ENCODE assay signal across 11 cellular contexts in the genomic region with DNA sequence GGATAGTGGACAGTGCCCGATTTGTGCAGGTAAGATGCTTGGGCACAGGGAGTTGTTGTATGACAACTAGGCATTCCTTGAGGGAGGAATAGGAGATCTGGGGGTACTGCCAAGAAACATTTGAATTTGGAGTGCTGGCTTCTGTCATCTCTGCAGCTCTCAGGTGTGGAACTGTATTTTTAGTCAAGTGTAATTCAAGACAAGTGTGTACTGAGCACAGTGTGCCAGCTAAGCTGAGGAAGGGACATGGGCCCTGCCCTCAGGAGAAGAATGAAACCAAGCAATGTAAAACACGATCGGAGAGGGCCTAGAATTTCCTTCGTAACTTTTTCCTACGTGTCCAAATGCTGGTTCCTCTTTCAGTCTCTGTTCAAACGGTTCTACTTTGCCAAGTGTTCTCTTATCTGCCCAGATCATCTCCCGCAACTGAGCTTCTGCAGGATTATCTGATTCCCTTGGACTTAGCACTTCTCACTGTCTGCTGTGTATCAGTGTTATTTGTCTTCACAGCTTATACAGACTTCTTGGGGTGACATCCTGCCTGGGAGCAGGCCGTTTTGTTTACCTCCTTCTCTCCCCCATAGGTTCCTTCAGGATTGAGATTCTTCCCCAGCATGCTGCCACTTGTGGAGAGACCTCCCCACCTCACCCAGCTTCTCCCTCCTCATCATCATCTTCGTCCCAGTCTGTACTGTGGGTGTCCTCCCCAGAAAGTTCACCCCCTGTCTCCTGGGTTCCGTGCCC. TPM values are rescaled to one million over a fixed set of nuclear protein-coding genes. Genes with fewer than 3 reads are reported as not detected.
DNase-seq lines count a peak whose midpoint lies in the region; ATAC-seq and TF ChIP-seq lines count a peak whose summit lies in the region.
"Had no signal": no experiment of that assay in that cellular context is flagged by ENCODE, and none has a peak within 500 bp of the region (broad histone marks: within the 10 kb centered on the region; RNA-seq: fewer than 3 reads in every experiment).

No MANE protein-coding gene starts in this region.

- H3K27me3 Mint-ChIP-seq in WTC11 (ENCODE audit: low read depth), result peaks cover 3% of the 10 kb centered on the region; the same call in 1 of the 2 replicates

- H3K9me3 Mint-ChIP-seq in WTC11, result peaks cover 7% of the 10 kb centered on the region

- ATAC-seq in GM18502 (IDR thresholded peaks at IDR 0.05; ENCODE audit: poor library complexity, unreplicated experiment) (peak; percentile 10), HG03354 (IDR thresholded peaks at IDR 0.05; ENCODE audit: poor library complexity, severe bottlenecking, unreplicated experiment) (peak; percentile 10), WTC11 (no peak)

- peak overlapping the region; percentile 21; the same call in 1 of the 2 replicates for H3K27ac Mint-ChIP-seq in WTC11

- DNase-seq in WTC11 (ENCODE audit: low spot score), result no peak
- peak; percentile 34 for DNase-seq in myocyte (ENCODE audit: low read depth)
- no peak for DNase-seq in stimulated activated CD4-positive, alpha-beta T cell treated with anti-CD3 and anti-CD28 coated beads, Interleukin-12 subunit alpha, Interleukin-12 subunit beta, amount 100 ng/mL, for 4 hours
- no peak for DNase-seq in stimulated activated naive CD4-positive, alpha-beta T cell (lab: John Stamatoyannopoulos, UW)
- no peak for DNase-seq in AG08396 (ENCODE audit: low spot score)
- DNase-seq in activated CD4-positive, alpha-beta T cell treated with anti-CD3 and anti-CD28 coated beads for 48 hours, result no peak
- DNase-seq: cerebellar nuclear complex, foreskin melanocyte, MG63 had no signal

- H3K36me3 Mint-ChIP-seq in WTC11, result no peaks in the 10 kb centered on the region

- no peak overlapping the region for H3K4me3 Mint-ChIP-seq in WTC11

- no peak for TF ChIP-seq CTCF in WTC11 (IDR thresholded peaks at IDR 0.05)

- POLR2A ChIA-PET in WTC11 (lab: Charles Lee), result no interaction called here

- CTCF ChIA-PET in WTC11 (lab: Charles Lee), result interaction anchor here (1.4 kb wide), 1 partner anchor 273 kb away, joined by 3 read pairs; no protein-coding TSS in a partner anchor

- peaks cover 14% of the 10 kb centered on the region for H3K4me1 Mint-ChIP-seq in WTC11

TF ChIP-seq in WTC11, 78 proteins besides CTCF, POLR2A, EP300 and RAD21 (continues in another document):
- TF ChIP-seq FOXK1 (CRISPR knock-in tag; IDR thresholded peaks at IDR 0.05), result no peak
- TF ChIP-seq, protein P1, sequence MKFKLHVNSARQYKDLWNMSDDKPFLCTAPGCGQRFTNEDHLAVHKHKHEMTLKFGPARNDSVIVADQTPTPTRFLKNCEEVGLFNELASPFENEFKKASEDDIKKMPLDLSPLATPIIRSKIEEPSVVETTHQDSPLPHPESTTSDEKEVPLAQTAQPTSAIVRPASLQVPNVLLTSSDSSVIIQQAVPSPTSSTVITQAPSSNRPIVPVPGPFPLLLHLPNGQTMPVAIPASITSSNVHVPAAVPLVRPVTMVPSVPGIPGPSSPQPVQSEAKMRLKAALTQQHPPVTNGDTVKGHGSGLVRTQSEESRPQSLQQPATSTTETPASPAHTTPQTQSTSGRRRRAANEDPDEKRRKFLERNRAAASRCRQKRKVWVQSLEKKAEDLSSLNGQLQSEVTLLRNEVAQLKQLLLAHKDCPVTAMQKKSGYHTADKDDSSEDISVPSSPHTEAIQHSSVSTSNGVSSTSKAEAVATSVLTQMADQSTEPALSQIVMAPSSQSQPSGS (CRISPR knock-in tag; IDR thresholded peaks at IDR 0.05; ENCODE audit: borderline replicate concordance, low read depth), result no peak
- TF ChIP-seq SMAD4 (CRISPR knock-in tag; IDR thresholded peaks at IDR 0.05), result no peak
- no peak for TF ChIP-seq RORB (CRISPR knock-in tag; IDR thresholded peaks at IDR 0.05)
- TF ChIP-seq, protein P2, sequence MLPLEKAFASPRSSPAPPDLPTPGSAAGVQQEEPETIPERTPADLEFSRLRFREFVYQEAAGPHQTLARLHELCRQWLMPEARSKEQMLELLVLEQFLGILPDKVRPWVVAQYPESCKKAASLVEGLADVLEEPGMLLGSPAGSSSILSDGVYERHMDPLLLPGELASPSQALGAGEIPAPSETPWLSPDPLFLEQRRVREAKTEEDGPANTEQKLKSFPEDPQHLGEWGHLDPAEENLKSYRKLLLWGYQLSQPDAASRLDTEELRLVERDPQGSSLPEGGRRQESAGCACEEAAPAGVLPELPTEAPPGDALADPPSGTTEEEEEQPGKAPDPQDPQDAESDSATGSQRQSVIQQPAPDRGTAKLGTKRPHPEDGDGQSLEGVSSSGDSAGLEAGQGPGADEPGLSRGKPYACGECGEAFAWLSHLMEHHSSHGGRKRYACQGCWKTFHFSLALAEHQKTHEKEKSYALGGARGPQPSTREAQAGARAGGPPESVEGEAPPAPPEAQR (CRISPR knock-in tag; IDR thresholded peaks at IDR 0.05), result no peak
- TF ChIP-seq, protein P3, sequence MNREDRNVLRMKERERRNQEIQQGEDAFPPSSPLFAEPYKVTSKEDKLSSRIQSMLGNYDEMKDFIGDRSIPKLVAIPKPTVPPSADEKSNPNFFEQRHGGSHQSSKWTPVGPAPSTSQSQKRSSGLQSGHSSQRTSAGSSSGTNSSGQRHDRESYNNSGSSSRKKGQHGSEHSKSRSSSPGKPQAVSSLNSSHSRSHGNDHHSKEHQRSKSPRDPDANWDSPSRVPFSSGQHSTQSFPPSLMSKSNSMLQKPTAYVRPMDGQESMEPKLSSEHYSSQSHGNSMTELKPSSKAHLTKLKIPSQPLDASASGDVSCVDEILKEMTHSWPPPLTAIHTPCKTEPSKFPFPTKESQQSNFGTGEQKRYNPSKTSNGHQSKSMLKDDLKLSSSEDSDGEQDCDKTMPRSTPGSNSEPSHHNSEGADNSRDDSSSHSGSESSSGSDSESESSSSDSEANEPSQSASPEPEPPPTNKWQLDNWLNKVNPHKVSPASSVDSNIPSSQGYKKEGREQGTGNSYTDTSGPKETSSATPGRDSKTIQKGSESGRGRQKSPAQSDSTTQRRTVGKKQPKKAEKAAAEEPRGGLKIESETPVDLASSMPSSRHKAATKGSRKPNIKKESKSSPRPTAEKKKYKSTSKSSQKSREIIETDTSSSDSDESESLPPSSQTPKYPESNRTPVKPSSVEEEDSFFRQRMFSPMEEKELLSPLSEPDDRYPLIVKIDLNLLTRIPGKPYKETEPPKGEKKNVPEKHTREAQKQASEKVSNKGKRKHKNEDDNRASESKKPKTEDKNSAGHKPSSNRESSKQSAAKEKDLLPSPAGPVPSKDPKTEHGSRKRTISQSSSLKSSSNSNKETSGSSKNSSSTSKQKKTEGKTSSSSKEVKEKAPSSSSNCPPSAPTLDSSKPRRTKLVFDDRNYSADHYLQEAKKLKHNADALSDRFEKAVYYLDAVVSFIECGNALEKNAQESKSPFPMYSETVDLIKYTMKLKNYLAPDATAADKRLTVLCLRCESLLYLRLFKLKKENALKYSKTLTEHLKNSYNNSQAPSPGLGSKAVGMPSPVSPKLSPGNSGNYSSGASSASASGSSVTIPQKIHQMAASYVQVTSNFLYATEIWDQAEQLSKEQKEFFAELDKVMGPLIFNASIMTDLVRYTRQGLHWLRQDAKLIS (CRISPR knock-in tag; IDR thresholded peaks at IDR 0.05; ENCODE audit: borderline replicate concordance), result no peak
- no peak for TF ChIP-seq ELF4 (CRISPR knock-in tag; IDR thresholded peaks at IDR 0.05; ENCODE audit: low read depth)
- TF ChIP-seq, protein P4, sequence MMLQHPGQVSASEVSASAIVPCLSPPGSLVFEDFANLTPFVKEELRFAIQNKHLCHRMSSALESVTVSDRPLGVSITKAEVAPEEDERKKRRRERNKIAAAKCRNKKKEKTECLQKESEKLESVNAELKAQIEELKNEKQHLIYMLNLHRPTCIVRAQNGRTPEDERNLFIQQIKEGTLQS (CRISPR knock-in tag; conservative IDR thresholded peaks at IDR 0.05), result no peak
- no peak for TF ChIP-seq MXD4 (CRISPR knock-in tag; IDR thresholded peaks at IDR 0.05; ENCODE audit: borderline replicate concordance)
- TF ChIP-seq NR3C1 (CRISPR knock-in tag; conservative IDR thresholded peaks at IDR 0.05; ENCODE audit: low read depth), result no peak
- TF ChIP-seq, protein P5, sequence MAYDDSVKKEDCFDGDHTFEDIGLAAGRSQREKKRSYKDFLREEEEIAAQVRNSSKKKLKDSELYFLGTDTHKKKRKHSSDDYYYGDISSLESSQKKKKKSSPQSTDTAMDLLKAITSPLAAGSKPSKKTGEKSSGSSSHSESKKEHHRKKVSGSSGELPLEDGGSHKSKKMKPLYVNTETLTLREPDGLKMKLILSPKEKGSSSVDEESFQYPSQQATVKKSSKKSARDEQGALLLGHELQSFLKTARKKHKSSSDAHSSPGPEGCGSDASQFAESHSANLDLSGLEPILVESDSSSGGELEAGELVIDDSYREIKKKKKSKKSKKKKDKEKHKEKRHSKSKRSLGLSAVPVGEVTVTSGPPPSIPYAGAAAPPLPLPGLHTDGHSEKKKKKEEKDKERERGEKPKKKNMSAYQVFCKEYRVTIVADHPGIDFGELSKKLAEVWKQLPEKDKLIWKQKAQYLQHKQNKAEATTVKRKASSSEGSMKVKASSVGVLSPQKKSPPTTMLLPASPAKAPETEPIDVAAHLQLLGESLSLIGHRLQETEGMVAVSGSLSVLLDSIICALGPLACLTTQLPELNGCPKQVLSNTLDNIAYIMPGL (CRISPR knock-in tag; IDR thresholded peaks at IDR 0.05), result no peak
- TF ChIP-seq NFYB (CRISPR knock-in tag; conservative IDR thresholded peaks at IDR 0.05; ENCODE audit: low read depth), result no peak
- no peak for TF ChIP-seq KAT7 (CRISPR knock-in tag; IDR thresholded peaks at IDR 0.05; ENCODE audit: borderline replicate concordance)

RNA-seq across cellular contexts. Expression of a gene that starts 27.6 kb away (rescaled TPM):
- total RNA-seq in WTC11 (2021), result 4.5 to 8.7 TPM (median 8.1 TPM) in 3 replicates
- total RNA-seq in myocyte, result 0.88 and 2.4 TPM in 2 replicates
- 0.93 TPM for polyA plus RNA-seq in myocyte (2012)

RNA-seq across cellular contexts. Expression of a gene that starts 30.8 kb away (rescaled TPM):
- total RNA-seq in WTC11 (2021), result not detected in 3 replicates
- 2.4 and 2.7 TPM in 2 replicates for total RNA-seq in myocyte
- 0.64 TPM for polyA plus RNA-seq in myocyte (2012)

RNA-seq across cellular contexts. Expression of a gene that starts 57.0 kb away (rescaled TPM):
- total RNA-seq in WTC11 (2021), result 0.46 to 1.7 TPM (median 0.73 TPM) in 3 replicates
- total RNA-seq in myocyte, result 0.47 and 0.59 TPM in 2 replicates
- 0.68 TPM for polyA plus RNA-seq in myocyte (2012)
